ENCODE assay signal across 24 cellular contexts in genomic region chr9:137774775-137775386, GRCh38.
"Had no signal": no experiment of that assay in that cellular context is flagged by ENCODE, and none has a peak within 500 bp of the region (broad histone marks: within the 10 kb centered on the region; RNA-seq: fewer than 3 reads in every experiment).

No MANE protein-coding gene starts in this region.

- H3K4me3 ChIP-seq: colonic mucosa, heart left ventricle, left ventricle myocardium inferior, lower lobe of right lung, neural progenitor cell, psoas muscle, right lobe of liver, stomach, thoracic aorta, transverse colon had no signal

- H3K9me3 ChIP-seq: colonic mucosa, lower lobe of right lung, psoas muscle, right lobe of liver, stomach, thoracic aorta, transverse colon had no signal

- H3K27ac ChIP-seq: colonic mucosa, foreskin keratinocyte, heart left ventricle, left ventricle myocardium inferior, lower lobe of right lung, neural progenitor cell, parathyroid adenoma, psoas muscle, right lobe of liver, stomach, thoracic aorta, transverse colon had no signal

- H3K4me1 ChIP-seq: colonic mucosa, foreskin keratinocyte, heart left ventricle, left ventricle myocardium inferior, lower lobe of right lung, neural progenitor cell, parathyroid adenoma, psoas muscle, right lobe of liver, stomach, transverse colon had no signal

- H3K9ac ChIP-seq: neural progenitor cell, parathyroid adenoma had no signal

- H3K27me3 ChIP-seq: colonic mucosa, foreskin keratinocyte, heart left ventricle, neural progenitor cell, right lobe of liver, stomach, transverse colon had no signal

- DNase-seq: colonic mucosa; dermis blood vessel endothelial cell; endodermal cell; erythroblast; foreskin keratinocyte; hippocampal formation; left ventricle myocardium inferior; lower lobe of right lung; mesenchymal stem cell; midbrain; occipital lobe; psoas muscle; retina; right lobe of liver; stimulated activated naive CD4-positive, alpha-beta T cell; stomach; substantia nigra; transverse colon had no signal

- H3K36me3 ChIP-seq: colonic mucosa, neural progenitor cell had no signal

- FAIRE-seq: endothelial cell of umbilical vein, islet of Langerhans had no signal
